Comparison of ENCODE assay signal across 8 cellular contexts in genomic region chr2:73156539-73157124, GRCh38. TPM values are rescaled to one million over a fixed set of nuclear protein-coding genes. Genes with fewer than 3 reads are reported as not detected.
DNase-seq lines count a peak whose midpoint lies in the region; ATAC-seq and TF ChIP-seq lines count a peak whose summit lies in the region.

No MANE protein-coding gene starts in this region.

- H3K79me2 ChIP-seq in MM.1S (ENCODE audit: low read length) = no peaks in the 10 kb centered on the region

- no peaks in the 10 kb centered on the region for H3K9me2 ChIP-seq in MM.1S (replicated peaks; ENCODE audit: insufficient read depth, low read length)

- peak overlapping the region; percentile 31; the same call in 1 of the 2 replicates for H2AFZ ChIP-seq in MM.1S (ENCODE audit: low read length)

- H4K20me1 ChIP-seq in MM.1S (ENCODE audit: insufficient read depth, low read length) = no peaks in the 10 kb centered on the region

- H3K27ac ChIP-seq in MM.1S (ENCODE audit: low read length) = no peak overlapping the region
- H3K27ac ChIP-seq in esophagus squamous epithelium = no peak overlapping the region
- H3K27ac ChIP-seq in upper lobe of left lung = no peak overlapping the region

- H3K27me3 ChIP-seq in MM.1S (replicated peaks; ENCODE audit: insufficient read depth, low read length) = no peaks in the 10 kb centered on the region
- H3K27me3 ChIP-seq in esophagus squamous epithelium = peaks cover 0 to 33% (median 0%) of the 10 kb centered on the region in 4 donors
- H3K27me3 ChIP-seq in upper lobe of left lung = peaks cover 0 to 6% (median 2%) of the 10 kb centered on the region in 4 donors

- DNase-seq in ELF-1 (ENCODE audit: low read depth, low spot score) (peak; percentile 82), MM.1S (peak; percentile 31), esophagus squamous epithelium (lab: John Stamatoyannopoulos, UW) (no peak), myocyte (ENCODE audit: low read depth) (peak; percentile 68), upper lobe of left lung (peak; percentile 37 to 82), NCI-H748 (lab: John Stamatoyannopoulos, UW; ENCODE audit: unreplicated experiment) (no peak)
- DNase-seq in activated CD4-positive, alpha-beta T cell treated with anti-CD3 and anti-CD28 coated beads, Interleukin-2, amount 50 U/mL, for 48 hours = peak; percentile 40 to 55

- TF ChIP-seq POLR2A in esophagus squamous epithelium (IDR thresholded peaks at IDR 0.05) = no peak
- no peak for TF ChIP-seq POLR2A in upper lobe of left lung (IDR thresholded peaks at IDR 0.05)

- H3K4me3 ChIP-seq in MM.1S (ENCODE audit: low read length) = no peak overlapping the region
- no peak overlapping the region for H3K4me3 ChIP-seq in esophagus squamous epithelium
- H3K4me3 ChIP-seq in upper lobe of left lung = no peak overlapping the region

- H3K4me1 ChIP-seq in MM.1S (ENCODE audit: low read length) (no peaks in the 10 kb centered on the region), esophagus squamous epithelium (peaks cover 0 to 6% (median 0%) of the 10 kb centered on the region in 3 donors), upper lobe of left lung (peaks cover 0 to 8% (median 4%) of the 10 kb centered on the region in 4 donors)

- H3K9me3 ChIP-seq in MM.1S (replicated peaks; ENCODE audit: insufficient read depth, low read length) = no peaks in the 10 kb centered on the region
- H3K9me3 ChIP-seq in esophagus squamous epithelium = no peaks in the 10 kb centered on the region
- no peaks in the 10 kb centered on the region for H3K9me3 ChIP-seq in upper lobe of left lung

- peak; percentile 71 for TF ChIP-seq CTCF in MM.1S (IDR thresholded peaks at IDR 0.05; ENCODE audit: low read length)
- peak in 5 of 6 experiments; percentile 42 to 63 (median 57) for TF ChIP-seq CTCF in esophagus squamous epithelium (IDR thresholded peaks at IDR 0.05)
- peak; percentile 35 to 67 (median 60) for TF ChIP-seq CTCF in upper lobe of left lung (IDR thresholded peaks at IDR 0.05)

- 42 to 54% methylated on average over 4 of the region's 24 CpGs for WGBS in esophagus squamous epithelium, 2 donors
- 13 to 31% methylated on average over 7 to 23 of the region's 24 CpGs for WGBS in upper lobe of left lung, 2 donors

- H3F3A ChIP-seq in MM.1S (ENCODE audit: insufficient read depth, low read length) = no peaks in the 10 kb centered on the region

- TF ChIP-seq EP300 in upper lobe of left lung (IDR thresholded peaks at IDR 0.05) = no peak

- H3K4me2 ChIP-seq in MM.1S (ENCODE audit: low read depth, low read length) = no peak overlapping the region

- intact Hi-C loops in esophagus squamous epithelium (cut with DNase I) = loop anchor here (5.0 kb wide), 2 partner anchors 69 to 164 kb away; no protein-coding TSS in a partner anchor

- ATAC-seq in upper lobe of left lung (ENCODE audit: low FRiP score in 2 of 2) (peak; percentile 38 to 90), GM18870 (IDR thresholded peaks at IDR 0.05; ENCODE audit: unreplicated experiment) (no peak)

- H3K9ac ChIP-seq in MM.1S (ENCODE audit: low read length) = no peak overlapping the region

- H3K36me3 ChIP-seq in MM.1S (replicated peaks; ENCODE audit: insufficient read depth, low read length) = no peaks in the 10 kb centered on the region
- H3K36me3 ChIP-seq in esophagus squamous epithelium = no peaks in the 10 kb centered on the region
- no peaks in the 10 kb centered on the region for H3K36me3 ChIP-seq in upper lobe of left lung

RNA-seq across cellular contexts. Expression of gene RAB11FIP5, which starts 43.9 kb away (rescaled TPM):
- total RNA-seq in esophagus squamous epithelium (10 to 100 TPM; 12.2 to 19.6 (median 16.6) TPM), myocyte (87.2 and 111 TPM in 2 replicates), upper lobe of left lung (10 to 100 TPM; 21.0 to 35.3 (median 29.9) TPM)
- 68.6 TPM for polyA plus RNA-seq in myocyte (2012)

RNA-seq across cellular contexts. Expression of gene NOTO, which starts 45.7 kb away (rescaled TPM):
- total RNA-seq in esophagus squamous epithelium (not detected), myocyte (not detected in 2 replicates), upper lobe of left lung (under 1 TPM in 3 of 6 donors, not detected in 3; 0.09 to 0.15 (median 0.10) TPM)
- polyA plus RNA-seq in myocyte (2012) = not detected

RNA-seq across cellular contexts. Expression of gene SMYD5, which starts 57.4 kb away (rescaled TPM):
- total RNA-seq in esophagus squamous epithelium = 10 to 100 TPM in 3 of 4 donors, 1 to 10 TPM in 1; 5.6 to 22.1 (median 17.6) TPM
- 18.9 and 20.0 TPM in 2 replicates for total RNA-seq in myocyte
- polyA plus RNA-seq in myocyte (2012) = 22.9 TPM
- 10 to 100 TPM; 18.1 to 58.8 (median 21.2) TPM for total RNA-seq in upper lobe of left lung

Comparison
In these comparisons a context has a peak if more than half of its experiments do, and no peak if none do; other contexts are left out.
1. DNase-seq: peak in ELF-1 (single experiment), MM.1S (single experiment), activated CD4-positive, alpha-beta T cell treated with anti-CD3 and anti-CD28 coated beads, Interleukin-2, amount 50 U/mL, for 48 hours (2 of 2), myocyte (single experiment) and upper lobe of left lung (2 of 2); none in esophagus squamous epithelium (single experiment) and NCI-H748 (single experiment).
2. Peak in every context shown above with its lines, with median percentiles within 50 percentile points of each other: CTCF ChIP-seq.